ENCODE assay signal across 21 cellular contexts in genomic region chr6:36292170-36292569, GRCh38. TPM values are rescaled to one million over a fixed set of nuclear protein-coding genes. Genes with fewer than 3 reads are reported as not detected.
DNase-seq lines count a peak whose midpoint lies in the region; FAIRE-seq and TF ChIP-seq lines count a peak whose summit lies in the region.
"Had no signal": no experiment of that assay in that cellular context is flagged by ENCODE, and none has a peak within 500 bp of the region (broad histone marks: within the 10 kb centered on the region; RNA-seq: fewer than 3 reads in every experiment).

No MANE protein-coding gene starts in this region.

- no peak overlapping the region for H3K4me3 Mint-ChIP-seq in endothelial cell (ENCODE audit: unreplicated experiment)
- H3K4me3 Mint-ChIP-seq: CD4-positive, alpha-beta memory T cell; H9 had no signal

- no peaks in the 10 kb centered on the region for H3K36me3 Mint-ChIP-seq in endothelial cell (ENCODE audit: low read depth, unreplicated experiment)
- H3K36me3 Mint-ChIP-seq: CD4-positive, alpha-beta memory T cell had no signal

- H3K27me3 Mint-ChIP-seq in endothelial cell (ENCODE audit: unreplicated experiment): peaks cover 5% of the 10 kb centered on the region
- H3K27me3 Mint-ChIP-seq: CD4-positive, alpha-beta memory T cell had no signal

- no peaks in the 10 kb centered on the region for H3K27me3 ChIP-seq in bronchial epithelial cell (ENCODE audit: control insufficient read depth, insufficient read depth, low read length)
- peaks cover 3% of the 10 kb centered on the region for H3K27me3 ChIP-seq in neutrophil

- peak overlapping the region; percentile 91 for H3K27ac ChIP-seq in neutrophil
- H3K27ac ChIP-seq: 22Rv1, C4-2B had no signal

- peaks cover 67 to 70% of the 10 kb centered on the region in 2 experiments for H3K4me1 ChIP-seq in neutrophil (ENCODE audit: control insufficient read depth in 1 of 2, insufficient read depth in 1 of 2, low read depth in 1 of 2, low read length in 1 of 2)

- in situ Hi-C loops in KBM-7 (cut with MboI; ENCODE audit: low pct_unique_long_range_greater_than_20kb, low sequenced_read_pairs): no loop called here

- H3K36me3 ChIP-seq in bronchial epithelial cell (ENCODE audit: control insufficient read depth, insufficient read depth, low read length) (no peaks in the 10 kb centered on the region), neutrophil (peaks cover 31% of the 10 kb centered on the region)

- H3K27ac Mint-ChIP-seq in endothelial cell (ENCODE audit: unreplicated experiment): peak overlapping the region; percentile 24
- H3K27ac Mint-ChIP-seq: CD4-positive, alpha-beta memory T cell had no signal

- no peaks in the 10 kb centered on the region for H3K9me3 Mint-ChIP-seq in endothelial cell (ENCODE audit: unreplicated experiment)
- H3K9me3 Mint-ChIP-seq: CD4-positive, alpha-beta memory T cell; H9 had no signal

- no peak overlapping the region for H3K4me3 ChIP-seq in bronchial epithelial cell (ENCODE audit: low read depth, low read length)
- peak overlapping the region; percentile 64 to 67 for H3K4me3 ChIP-seq in neutrophil (ENCODE audit: low read depth in 1 of 2, low read length in 1 of 2)
- H3K4me3 ChIP-seq: A549, GM12878 had no signal

- H3K9me3 ChIP-seq in neutrophil: no peaks in the 10 kb centered on the region
- H3K9me3 ChIP-seq: A549 had no signal

- peaks cover 7% of the 10 kb centered on the region for H3K4me1 Mint-ChIP-seq in endothelial cell (ENCODE audit: unreplicated experiment)

- FAIRE-seq in bronchial epithelial cell (lab: Jason Lieb, UNC): peak; percentile 73
- FAIRE-seq: A549, GM12878 had no signal

- no peak for TF ChIP-seq CTCF in bronchial epithelial cell (IDR thresholded peaks at IDR 0.05; ENCODE audit: insufficient read depth, low read length, severe bottlenecking)
- no peak for TF ChIP-seq CTCF in endothelial cell (IDR thresholded peaks at IDR 0.05; ENCODE audit: unreplicated experiment)
- no peak for TF ChIP-seq CTCF in neutrophil (IDR thresholded peaks at IDR 0.05)

- peak; percentile 28 for DNase-seq in NCI-H510A treated with DMSO at 0.1 percent for 48 hours (lab: John Stamatoyannopoulos, UW)
- DNase-seq in NCI-H510A (lab: John Stamatoyannopoulos, UW): no peak
- no peak for DNase-seq in bronchial epithelial cell (ENCODE audit: low read depth)
- DNase-seq in endothelial cell (ENCODE audit: low spot score): no peak
- no peak for DNase-seq in activated gamma-delta T cell treated with Interleukin-2 at 50 U/mL for 16 hours
- no peak for DNase-seq in NCI-H345 treated with DMSO at 0.1 percent for 48 hours (lab: John Stamatoyannopoulos, UW; ENCODE audit: unreplicated experiment)
- DNase-seq in KBM-7: no peak
- DNase-seq: AML-193; Calu3; CD4-positive, alpha-beta memory T cell; DMS53; DND-41; EL; GOT3; H9 had no signal

RNA-seq across cellular contexts. Expression of gene PNPLA1, which starts 22.3 kb away (rescaled TPM):
- total RNA-seq in bronchial epithelial cell: 0.26 and 1.2 TPM in 2 replicates
- total RNA-seq in endothelial cell (ENCODE audit: unreplicated experiment): not detected
- total RNA-seq: G401, GM12878 had no signal

RNA-seq across cellular contexts. Expression of gene BNIP5, which starts 44.5 kb away (rescaled TPM):
- total RNA-seq in bronchial epithelial cell (not detected in 2 replicates), endothelial cell (ENCODE audit: unreplicated experiment) (not detected)
- total RNA-seq: CD4-positive, alpha-beta memory T cell; G401; H9 had no signal
